ENCODE assay signal across 24 cellular contexts in genomic region chr6:45557454-45557853, GRCh38.
DNase-seq lines count a peak whose midpoint lies in the region; ATAC-seq, FAIRE-seq and TF ChIP-seq lines count a peak whose summit lies in the region.
"Had no signal": no experiment of that assay in that cellular context is flagged by ENCODE, and none has a peak within 500 bp of the region (broad histone marks: within the 10 kb centered on the region; RNA-seq: fewer than 3 reads in every experiment).

No MANE protein-coding gene starts in this region.

- H3K4me2 ChIP-seq in HepG2 (ENCODE audit: low read depth, low read length) (no peak overlapping the region), astrocyte (ENCODE audit: low read length) (no peak overlapping the region)

- no peaks in the 10 kb centered on the region for H3K9me3 Mint-ChIP-seq in astrocyte (ENCODE audit: unreplicated experiment)

- H3K4me3 Mint-ChIP-seq in astrocyte (ENCODE audit: unreplicated experiment) = no peak overlapping the region
- H3K4me3 Mint-ChIP-seq: CD4-positive, CD25-positive, alpha-beta regulatory T cell had no signal

- WGBS in HepG2 (ENCODE audit: low lambda C conversion rate) = 18% methylated on average over 2 of the region's 2 CpGs
- 58% methylated on average over 2 of the region's 2 CpGs for WGBS in right lobe of liver (ENCODE audit: insufficient coverage, low coverage, low lambda C conversion rate, missing lambda C conversion rate)
- 95% methylated on average over 2 of the region's 2 CpGs for WGBS in sigmoid colon, 2 donors

- H3K4me1 ChIP-seq in HepG2 (ENCODE audit: insufficient read depth, low read length) = peaks cover 7% of the 10 kb centered on the region
- no peaks in the 10 kb centered on the region for H3K4me1 ChIP-seq in right lobe of liver
- peaks cover 20% of the 10 kb centered on the region for H3K4me1 ChIP-seq in astrocyte (ENCODE audit: insufficient read depth, low read length)
- H3K4me1 ChIP-seq in sigmoid colon = peaks cover 0 to 23% (median 17%) of the 10 kb centered on the region in 4 donors

- TF ChIP-seq RAD21 in HepG2 (CRISPR knock-in tag; IDR thresholded peaks at IDR 0.05) = no peak

- no peak overlapping the region for H3K9ac ChIP-seq in HepG2 (ENCODE audit: insufficient read depth, low read depth, low read length)
- H3K9ac ChIP-seq in astrocyte (ENCODE audit: low read length) = no peak overlapping the region
- H3K9ac ChIP-seq: BLaER1 had no signal

- CTCF ChIA-PET in HepG2 (lab: Yijun Ruan, JAX; ENCODE audit: low intra/inter-chr PET ratio, low total read pairs) = no interaction called here

- FAIRE-seq in HepG2 (lab: Jason Lieb, UNC) (no peak), astrocyte (lab: Jason Lieb, UNC) (peak; percentile 45)
- FAIRE-seq: A204.1, D721Med, G401.6 had no signal

- no peak for DNase-seq in HepG2 (ENCODE audit: low spot score)
- no peak for DNase-seq in right lobe of liver
- no peak for DNase-seq in astrocyte (ENCODE audit: low read depth)
- DNase-seq in sigmoid colon = no peak
- no peak for DNase-seq in left ventricle myocardium superior
- DNase-seq in stimulated activated CD4-positive, alpha-beta T cell treated with anti-CD3 and anti-CD28 coated beads, Interleukin-2, amount 100 ng/mL, for 48 hours = no peak
- DNase-seq: CD4-positive, CD25-positive, alpha-beta regulatory T cell; H7; KG1; MM.1S; NCI-H1048; NCI-H1417; NCI-H1694; NCI-H2029 treated with DMSO at 0.1 percent for 48 hours; NCI-H446 treated with DMSO at 0.1 percent for 48 hours; NCI-H526 treated with DMSO at 0.1 percent for 48 hours; Right ventricle myocardium superior; RPMI8226 had no signal

- H3K9me3 ChIP-seq in HepG2 (ENCODE audit: low read length) (no peaks in the 10 kb centered on the region), right lobe of liver (no peaks in the 10 kb centered on the region), astrocyte (ENCODE audit: insufficient read depth, low read depth, low read length) (no peaks in the 10 kb centered on the region), sigmoid colon (no peaks in the 10 kb centered on the region)
- H3K9me3 ChIP-seq: BLaER1, SJSA1 had no signal

- H3K36me3 ChIP-seq in HepG2 (replicated peaks in 1 of 2; ENCODE audit: control insufficient read depth in 1 of 2, insufficient read depth in 2 of 2, low read length in 2 of 2) (no peaks in the 10 kb centered on the region), right lobe of liver (no peaks in the 10 kb centered on the region), astrocyte (ENCODE audit: insufficient read depth, low read length) (no peaks in the 10 kb centered on the region), sigmoid colon (no peaks in the 10 kb centered on the region)
- H3K36me3 ChIP-seq: BLaER1, SJSA1 had no signal

- peaks cover 24% of the 10 kb centered on the region for H3K4me1 Mint-ChIP-seq in astrocyte (ENCODE audit: low read depth, unreplicated experiment)

- TF ChIP-seq EP300 in HepG2 (IDR thresholded peaks at IDR 0.05; ENCODE audit: low read depth in 2 of 2, low read length in 2 of 2) (no peak), HepG2 (CRISPR knock-in tag; IDR thresholded peaks at IDR 0.05; ENCODE audit: borderline replicate concordance) (no peak), sigmoid colon (IDR thresholded peaks at IDR 0.05) (no peak)

- H3K27me3 ChIP-seq in HepG2 (ENCODE audit: control insufficient read depth in 1 of 2, insufficient read depth in 2 of 2, low read length in 2 of 2) (peaks cover 0 to 13% of the 10 kb centered on the region in 2 experiments; a peak in 2 of 5 replicates), right lobe of liver (no peaks in the 10 kb centered on the region), astrocyte (ENCODE audit: insufficient read depth, low read length) (no peaks in the 10 kb centered on the region), sigmoid colon (no peaks in the 10 kb centered on the region)
- H3K27me3 ChIP-seq: BLaER1, SJSA1 had no signal

- H2AFZ ChIP-seq in HepG2 (ENCODE audit: low read length) (no peak overlapping the region), astrocyte (ENCODE audit: low read depth, low read length) (no peak overlapping the region)

- POLR2A ChIA-PET in HepG2 (lab: Yijun Ruan, JAX) = no interaction called here

- TF ChIP-seq CTCF in HepG2 (CRISPR knock-in tag; IDR thresholded peaks at IDR 0.05) (no peak), right lobe of liver (IDR thresholded peaks at IDR 0.05) (no peak), astrocyte (IDR thresholded peaks at IDR 0.05; ENCODE audit: insufficient read depth, low read depth, low read length) (no peak), sigmoid colon (IDR thresholded peaks at IDR 0.05) (no peak)

- H3K79me2 ChIP-seq in HepG2 (ENCODE audit: insufficient read depth, low read length) (no peaks in the 10 kb centered on the region), astrocyte (ENCODE audit: insufficient read depth, low read length) (no peaks in the 10 kb centered on the region)

- no peaks in the 10 kb centered on the region for H4K20me1 ChIP-seq in HepG2 (ENCODE audit: insufficient read depth, low read length)
- no peaks in the 10 kb centered on the region for H4K20me1 ChIP-seq in astrocyte (ENCODE audit: insufficient read depth, low read length)
- H4K20me1 ChIP-seq: BLaER1 had no signal

- in situ Hi-C loops in HepG2 (cut with HindIII; ENCODE audit: extremely low pct_ligation_motif_present, low pct_unique_long_range_greater_than_20kb) = no loop called here

- no peak overlapping the region for H3K4me3 ChIP-seq in HepG2 (replicated peaks in 1 of 3; ENCODE audit: insufficient read depth in 1 of 3, low read depth in 2 of 3, low read length in 3 of 3)
- H3K4me3 ChIP-seq in right lobe of liver = no peak overlapping the region
- no peak overlapping the region for H3K4me3 ChIP-seq in astrocyte (ENCODE audit: insufficient read depth, low read depth, low read length)
- H3K4me3 ChIP-seq in sigmoid colon = no peak overlapping the region
- H3K4me3 ChIP-seq: BLaER1, SJSA1 had no signal

- no peaks in the 10 kb centered on the region for H3K36me3 Mint-ChIP-seq in astrocyte (ENCODE audit: low read depth, unreplicated experiment)
- H3K36me3 Mint-ChIP-seq: CD4-positive, CD25-positive, alpha-beta regulatory T cell had no signal

- H3K27ac Mint-ChIP-seq in astrocyte (ENCODE audit: unreplicated experiment) = no peak overlapping the region
- H3K27ac Mint-ChIP-seq: CD4-positive, CD25-positive, alpha-beta regulatory T cell had no signal

- no peak for ATAC-seq in HepG2
- no peak for ATAC-seq in right lobe of liver
- ATAC-seq in HG03139 (IDR thresholded peaks at IDR 0.05; ENCODE audit: unreplicated experiment) = no peak
- no peak for ATAC-seq in left ventricle myocardium superior

- H3K27me3 Mint-ChIP-seq in astrocyte (ENCODE audit: low read depth, unreplicated experiment) = no peaks in the 10 kb centered on the region

- TF ChIP-seq POLR2A in HepG2 (IDR thresholded peaks at IDR 0.05; ENCODE audit: insufficient read depth in 1 of 2, low read depth in 2 of 2, low read length in 2 of 2) (no peak), right lobe of liver (IDR thresholded peaks at IDR 0.05) (no peak), sigmoid colon (IDR thresholded peaks at IDR 0.05) (no peak)

- H3K27ac ChIP-seq in HepG2 (ENCODE audit: extremely low read length, insufficient read depth, low read length) (no peak overlapping the region), right lobe of liver (no peak overlapping the region), astrocyte (ENCODE audit: low read depth, low read length) (no peak overlapping the region), sigmoid colon (peak overlapping the region in 3 of 4 donors; percentile 69 to 82 (median 81))
- H3K27ac ChIP-seq: BLaER1 had no signal

- BruUV-seq in HepG2 (replicated peaks; lab: Mats Ljungman, UMichigan) = no TSS peak

- intact Hi-C loops in HepG2 (cut with micrococcal nuclease; ENCODE audit: unreplicated experiment) (no loop called here), right lobe of liver (cut with DNase I) (no loop called here), sigmoid colon (cut with DNase I) (loop anchor here (10.0 kb wide), 1 partner anchor 133 kb away; no protein-coding TSS in a partner anchor), left ventricle myocardium superior (cut with micrococcal nuclease) (no loop called here)

TF ChIP-seq in HepG2, 621 proteins besides CTCF, POLR2A, EP300 and RAD21 (continues in another document):
- no peak for TF ChIP-seq EZH2 (conservative IDR thresholded peaks at IDR 0.05; ENCODE audit: low read depth, low read length)
- TF ChIP-seq ZNF629 (CRISPR knock-in tag; conservative IDR thresholded peaks at IDR 0.05) = peak; percentile 33; the same call in 1 of the 2 replicates
- no peak for TF ChIP-seq HIVEP1 (CRISPR knock-in tag; IDR thresholded peaks at IDR 0.05)
- no peak for TF ChIP-seq ZNF138 (CRISPR knock-in tag; IDR thresholded peaks at IDR 0.05; ENCODE audit: low read depth)
- no peak for TF ChIP-seq THRA (CRISPR knock-in tag; IDR thresholded peaks at IDR 0.05; ENCODE audit: borderline replicate concordance)
- no peak for TF ChIP-seq ZKSCAN1 (IDR thresholded peaks at IDR 0.05; ENCODE audit: low read length)

Comparison
In these comparisons a context has a peak if more than half of its experiments do, and no peak if none do; other contexts are left out.
1. H3K27ac ChIP-seq: peak in sigmoid colon (3 of 4); none in HepG2 (single experiment), right lobe of liver (0 of 3) and astrocyte (single experiment).